In genomic region chr1:17485280-17485679, GRCh38 we compare ENCODE assay signal across 2 cellular contexts.
TF ChIP-seq lines count a peak whose summit lies in the region.

No MANE protein-coding gene starts in this region.

TF ChIP-seq in GM23338, 12 proteins besides CTCF, POLR2A, EP300 and RAD21 (continued from another document):
- TF ChIP-seq CREB1 (CRISPR knock-in tag; IDR thresholded peaks at IDR 0.05; ENCODE audit: low read depth) (no peak), JUNB (IDR thresholded peaks at IDR 0.05; ENCODE audit: unreplicated experiment) (no peak), NANOG (IDR thresholded peaks at IDR 0.05; ENCODE audit: borderline replicate concordance) (no peak), ZNF114 (CRISPR knock-in tag; IDR thresholded peaks at IDR 0.05) (no peak), STAT1 (IDR thresholded peaks at IDR 0.05; ENCODE audit: unreplicated experiment) (no peak), POLR2AphosphoS5 (IDR thresholded peaks at IDR 0.05; ENCODE audit: low read depth) (no peak), ZNF331 (CRISPR knock-in tag; IDR thresholded peaks at IDR 0.05; ENCODE audit: low read depth) (no peak)
- TF ChIP-seq, protein P1, sequence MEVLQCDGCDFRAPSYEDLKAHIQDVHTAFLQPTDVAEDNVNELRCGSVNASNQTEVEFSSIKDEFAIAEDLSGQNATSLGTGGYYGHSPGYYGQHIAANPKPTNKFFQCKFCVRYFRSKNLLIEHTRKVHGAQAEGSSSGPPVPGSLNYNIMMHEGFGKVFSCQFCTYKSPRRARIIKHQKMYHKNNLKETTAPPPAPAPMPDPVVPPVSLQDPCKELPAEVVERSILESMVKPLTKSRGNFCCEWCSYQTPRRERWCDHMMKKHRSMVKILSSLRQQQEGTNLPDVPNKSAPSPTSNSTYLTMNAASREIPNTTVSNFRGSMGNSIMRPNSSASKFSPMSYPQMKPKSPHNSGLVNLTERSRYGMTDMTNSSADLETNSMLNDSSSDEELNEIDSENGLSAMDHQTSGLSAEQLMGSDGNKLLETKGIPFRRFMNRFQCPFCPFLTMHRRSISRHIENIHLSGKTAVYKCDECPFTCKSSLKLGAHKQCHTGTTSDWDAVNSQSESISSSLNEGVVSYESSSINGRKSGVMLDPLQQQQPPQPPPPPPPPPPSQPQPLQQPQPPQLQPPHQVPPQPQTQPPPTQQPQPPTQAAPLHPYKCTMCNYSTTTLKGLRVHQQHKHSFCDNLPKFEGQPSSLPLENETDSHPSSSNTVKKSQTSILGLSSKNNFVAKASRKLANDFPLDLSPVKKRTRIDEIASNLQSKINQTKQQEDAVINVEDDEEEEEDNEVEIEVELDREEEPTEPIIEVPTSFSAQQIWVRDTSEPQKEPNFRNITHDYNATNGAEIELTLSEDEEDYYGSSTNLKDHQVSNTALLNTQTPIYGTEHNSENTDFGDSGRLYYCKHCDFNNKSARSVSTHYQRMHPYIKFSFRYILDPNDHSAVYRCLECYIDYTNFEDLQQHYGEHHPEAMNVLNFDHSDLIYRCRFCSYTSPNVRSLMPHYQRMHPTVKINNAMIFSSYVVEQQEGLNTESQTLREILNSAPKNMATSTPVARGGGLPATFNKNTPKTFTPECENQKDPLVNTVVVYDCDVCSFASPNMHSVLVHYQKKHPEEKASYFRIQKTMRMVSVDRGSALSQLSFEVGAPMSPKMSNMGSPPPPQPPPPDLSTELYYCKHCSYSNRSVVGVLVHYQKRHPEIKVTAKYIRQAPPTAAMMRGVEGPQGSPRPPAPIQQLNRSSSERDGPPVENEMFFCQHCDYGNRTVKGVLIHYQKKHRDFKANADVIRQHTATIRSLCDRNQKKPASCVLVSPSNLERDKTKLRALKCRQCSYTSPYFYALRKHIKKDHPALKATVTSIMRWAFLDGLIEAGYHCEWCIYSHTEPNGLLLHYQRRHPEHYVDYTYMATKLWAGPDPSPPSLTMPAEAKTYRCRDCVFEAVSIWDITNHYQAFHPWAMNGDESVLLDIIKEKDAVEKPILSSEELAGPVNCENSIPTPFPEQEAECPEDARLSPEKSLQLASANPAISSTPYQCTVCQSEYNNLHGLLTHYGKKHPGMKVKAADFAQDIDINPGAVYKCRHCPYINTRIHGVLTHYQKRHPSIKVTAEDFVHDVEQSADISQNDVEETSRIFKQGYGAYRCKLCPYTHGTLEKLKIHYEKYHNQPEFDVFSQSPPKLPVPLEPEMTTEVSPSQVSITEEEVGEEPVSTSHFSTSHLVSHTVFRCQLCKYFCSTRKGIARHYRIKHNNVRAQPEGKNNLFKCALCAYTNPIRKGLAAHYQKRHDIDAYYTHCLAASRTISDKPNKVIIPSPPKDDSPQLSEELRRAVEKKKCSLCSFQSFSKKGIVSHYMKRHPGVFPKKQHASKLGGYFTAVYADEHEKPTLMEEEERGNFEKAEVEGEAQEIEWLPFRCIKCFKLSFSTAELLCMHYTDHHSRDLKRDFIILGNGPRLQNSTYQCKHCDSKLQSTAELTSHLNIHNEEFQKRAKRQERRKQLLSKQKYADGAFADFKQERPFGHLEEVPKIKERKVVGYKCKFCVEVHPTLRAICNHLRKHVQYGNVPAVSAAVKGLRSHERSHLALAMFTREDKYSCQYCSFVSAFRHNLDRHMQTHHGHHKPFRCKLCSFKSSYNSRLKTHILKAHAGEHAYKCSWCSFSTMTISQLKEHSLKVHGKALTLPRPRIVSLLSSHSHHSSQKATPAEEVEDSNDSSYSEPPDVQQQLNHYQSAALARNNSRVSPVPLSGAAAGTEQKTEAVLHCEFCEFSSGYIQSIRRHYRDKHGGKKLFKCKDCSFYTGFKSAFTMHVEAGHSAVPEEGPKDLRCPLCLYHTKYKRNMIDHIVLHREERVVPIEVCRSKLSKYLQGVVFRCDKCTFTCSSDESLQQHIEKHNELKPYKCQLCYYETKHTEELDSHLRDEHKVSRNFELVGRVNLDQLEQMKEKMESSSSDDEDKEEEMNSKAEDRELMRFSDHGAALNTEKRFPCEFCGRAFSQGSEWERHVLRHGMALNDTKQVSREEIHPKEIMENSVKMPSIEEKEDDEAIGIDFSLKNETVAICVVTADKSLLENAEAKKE (CRISPR knock-in tag; IDR thresholded peaks at IDR 0.05), result no peak

TF ChIP-seq in WTC11, 78 proteins besides CTCF, POLR2A, EP300 and RAD21 (continued from another document):
- TF ChIP-seq, protein P2, sequence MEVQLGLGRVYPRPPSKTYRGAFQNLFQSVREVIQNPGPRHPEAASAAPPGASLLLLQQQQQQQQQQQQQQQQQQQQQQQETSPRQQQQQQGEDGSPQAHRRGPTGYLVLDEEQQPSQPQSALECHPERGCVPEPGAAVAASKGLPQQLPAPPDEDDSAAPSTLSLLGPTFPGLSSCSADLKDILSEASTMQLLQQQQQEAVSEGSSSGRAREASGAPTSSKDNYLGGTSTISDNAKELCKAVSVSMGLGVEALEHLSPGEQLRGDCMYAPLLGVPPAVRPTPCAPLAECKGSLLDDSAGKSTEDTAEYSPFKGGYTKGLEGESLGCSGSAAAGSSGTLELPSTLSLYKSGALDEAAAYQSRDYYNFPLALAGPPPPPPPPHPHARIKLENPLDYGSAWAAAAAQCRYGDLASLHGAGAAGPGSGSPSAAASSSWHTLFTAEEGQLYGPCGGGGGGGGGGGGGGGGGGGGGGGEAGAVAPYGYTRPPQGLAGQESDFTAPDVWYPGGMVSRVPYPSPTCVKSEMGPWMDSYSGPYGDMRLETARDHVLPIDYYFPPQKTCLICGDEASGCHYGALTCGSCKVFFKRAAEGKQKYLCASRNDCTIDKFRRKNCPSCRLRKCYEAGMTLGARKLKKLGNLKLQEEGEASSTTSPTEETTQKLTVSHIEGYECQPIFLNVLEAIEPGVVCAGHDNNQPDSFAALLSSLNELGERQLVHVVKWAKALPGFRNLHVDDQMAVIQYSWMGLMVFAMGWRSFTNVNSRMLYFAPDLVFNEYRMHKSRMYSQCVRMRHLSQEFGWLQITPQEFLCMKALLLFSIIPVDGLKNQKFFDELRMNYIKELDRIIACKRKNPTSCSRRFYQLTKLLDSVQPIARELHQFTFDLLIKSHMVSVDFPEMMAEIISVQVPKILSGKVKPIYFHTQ (CRISPR knock-in tag; IDR thresholded peaks at IDR 0.05), result no peak
TF ChIP-seq in WTC11: peak in this region for 0.
